19 cellular contexts compared by ENCODE assay signal in genomic region chr2:54194761-54195750, GRCh38.
DNase-seq lines count a peak whose midpoint lies in the region; ATAC-seq lines count a peak whose summit lies in the region.
"Had no signal": no experiment of that assay in that cellular context is flagged by ENCODE, and none has a peak within 500 bp of the region (broad histone marks: within the 10 kb centered on the region; RNA-seq: fewer than 3 reads in every experiment).

No MANE protein-coding gene starts in this region.

- H3K4me2 ChIP-seq in mesenchymal stem cell (ENCODE audit: low read length, poor library complexity, severe bottlenecking), result no peak overlapping the region
- H3K4me2 ChIP-seq: SK-N-SH had no signal

- WGBS in mesenchymal stem cell, result 92% methylated on average over 6 of the region's 8 CpGs

- H3K4me1 ChIP-seq in mesenchymal stem cell (ENCODE audit: control insufficient read depth, insufficient read depth, low read depth, low read length), result no peaks in the 10 kb centered on the region

- ATAC-seq in GM18867 (IDR thresholded peaks at IDR 0.05; ENCODE audit: unreplicated experiment) (peak; percentile 78), GM21717 (IDR thresholded peaks at IDR 0.05; ENCODE audit: unreplicated experiment) (peak; percentile 70), HG02885 (IDR thresholded peaks at IDR 0.05; ENCODE audit: poor library complexity, unreplicated experiment) (peak; percentile 83), HG02970 (IDR thresholded peaks at IDR 0.05; ENCODE audit: low FRiP score, unreplicated experiment) (no peak)
- ATAC-seq: HepG2 had no signal

- H2BK15ac ChIP-seq in mesenchymal stem cell (ENCODE audit: low read depth, poor library complexity, severe bottlenecking), result peak overlapping the region; percentile 39

- no peaks in the 10 kb centered on the region for H3K79me1 ChIP-seq in mesenchymal stem cell (replicated peaks; ENCODE audit: low read length, poor library complexity, severe bottlenecking)

- no peak overlapping the region for H2AK5ac ChIP-seq in mesenchymal stem cell (ENCODE audit: low read length, severe bottlenecking)

- no peak overlapping the region for H2BK12ac ChIP-seq in mesenchymal stem cell (ENCODE audit: low read length in 2 of 2)

- H3K36me3 ChIP-seq in mesenchymal stem cell (ENCODE audit: control insufficient read depth in 1 of 2, insufficient read depth in 2 of 2, low read depth in 1 of 2, low read length in 2 of 2), result no peaks in the 10 kb centered on the region

- H3K18ac ChIP-seq in mesenchymal stem cell (ENCODE audit: low read depth in 1 of 2, low read length in 2 of 2), result no peak overlapping the region

- H3K27ac ChIP-seq in mesenchymal stem cell (ENCODE audit: low read length, poor library complexity, severe bottlenecking), result no peak overlapping the region
- H3K27ac ChIP-seq: GM23248 had no signal

- DNase-seq in mesenchymal stem cell (no peak), D341Med (ENCODE audit: low spot score) (no peak), NCI-H510A treated with DMSO at 0.1 percent for 48 hours (lab: John Stamatoyannopoulos, UW) (no peak)
- DNase-seq: C1 segment of cervical spinal cord, DMS 273 treated with DMSO at 0.1 percent for 48 hours, GDM1, GM23248, NCI-H1092, NCI-H2081 treated with DMSO at 0.1 percent for 48 hours, NCI-H510A, NCI-H82, Right ventricle myocardium superior, SK-N-SH, T-helper 1 cell had no signal

- no peak overlapping the region for H2BK5ac ChIP-seq in mesenchymal stem cell (ENCODE audit: low read depth, low read length, poor library complexity, severe bottlenecking)

- H3K27me3 ChIP-seq in mesenchymal stem cell (ENCODE audit: control insufficient read depth in 1 of 2, insufficient read depth in 1 of 2, low read length in 2 of 2), result no peaks in the 10 kb centered on the region

- no peak overlapping the region for H3K4me3 ChIP-seq in mesenchymal stem cell (ENCODE audit: insufficient read depth in 1 of 2, low read depth in 1 of 2, low read length in 2 of 2)
- H3K4me3 ChIP-seq: GM23248 had no signal

- H2BK120ac ChIP-seq in mesenchymal stem cell (ENCODE audit: low read depth, low read length), result no peak overlapping the region

- H3K14ac ChIP-seq in mesenchymal stem cell (ENCODE audit: low read length in 2 of 2), result no peak overlapping the region

- no peaks in the 10 kb centered on the region for H3K9me3 ChIP-seq in mesenchymal stem cell (ENCODE audit: control insufficient read depth, low read length)
- H3K9me3 ChIP-seq: SK-N-SH had no signal

- H3K4ac ChIP-seq in mesenchymal stem cell (ENCODE audit: low read depth in 1 of 2, low read length in 2 of 2), result no peak overlapping the region

- no peak overlapping the region for H4K8ac ChIP-seq in mesenchymal stem cell (ENCODE audit: low read length)

- no peak overlapping the region for H3K23ac ChIP-seq in mesenchymal stem cell (ENCODE audit: low read length in 2 of 2)

- H4K91ac ChIP-seq in mesenchymal stem cell (ENCODE audit: low read length), result no peak overlapping the region

- no peak overlapping the region for H2AFZ ChIP-seq in mesenchymal stem cell (ENCODE audit: low read depth, low read length)
- H2AFZ ChIP-seq: GM23248 had no signal

- no peak overlapping the region for H3K9ac ChIP-seq in mesenchymal stem cell (ENCODE audit: low read length)
- H3K9ac ChIP-seq: GM23248, SK-N-SH had no signal
